Comparison of ENCODE assay signal across 11 cellular contexts in the genomic region with DNA sequence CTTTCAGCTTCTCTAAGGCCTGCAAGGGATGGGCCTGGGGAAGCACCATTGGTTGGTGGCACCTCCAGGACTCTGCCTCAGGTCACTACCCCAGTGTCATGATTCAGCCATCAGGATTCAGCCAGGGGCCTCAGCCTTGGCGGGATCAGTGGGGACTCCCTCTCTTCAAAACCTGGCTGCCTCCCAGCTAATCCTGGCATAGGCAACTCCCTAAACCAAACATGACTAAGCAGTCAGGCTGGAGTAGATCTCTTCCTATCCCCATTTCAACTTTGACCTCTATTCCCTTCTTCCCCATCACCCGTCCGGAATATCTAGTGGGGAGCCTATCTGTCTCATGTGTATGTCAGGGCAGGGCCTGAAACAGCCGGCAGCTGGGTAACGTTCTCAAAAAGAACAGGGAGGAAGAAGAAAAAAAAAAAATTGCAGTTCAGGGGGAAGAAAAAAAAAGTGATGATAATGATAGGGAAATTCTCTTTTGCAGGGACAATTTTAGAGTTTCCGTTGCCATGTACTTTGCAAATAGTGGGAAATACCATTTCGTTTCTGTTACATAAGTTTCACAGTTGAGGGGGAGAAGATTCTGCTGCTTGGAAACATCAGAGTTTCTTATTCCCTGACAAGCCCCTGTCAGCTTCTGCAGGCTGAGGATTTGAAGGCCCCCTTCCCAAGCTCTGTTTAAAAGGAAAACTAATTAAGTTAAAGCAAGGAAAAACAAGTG. TPM values are rescaled to one million over a fixed set of nuclear protein-coding genes. Genes with fewer than 3 reads are reported as not detected.
DNase-seq lines count a peak whose midpoint lies in the region; ATAC-seq, FAIRE-seq and TF ChIP-seq lines count a peak whose summit lies in the region.
"Had no signal": no experiment of that assay in that cellular context is flagged by ENCODE, and none has a peak within 500 bp of the region (broad histone marks: within the 10 kb centered on the region; RNA-seq: fewer than 3 reads in every experiment).

No MANE protein-coding gene starts in this region.

- H3K4me1 ChIP-seq in adipocyte (ENCODE audit: control insufficient read depth, insufficient read depth, low read length) = peaks cover 17% of the 10 kb centered on the region
- no peaks in the 10 kb centered on the region for H3K4me1 ChIP-seq in HepG2 (ENCODE audit: insufficient read depth, low read length)
- peaks cover 0 to 25% (median 17%) of the 10 kb centered on the region in 4 donors for H3K4me1 ChIP-seq in tibial artery

- H4K20me1 ChIP-seq in HepG2 (ENCODE audit: insufficient read depth, low read length) = no peaks in the 10 kb centered on the region; the same call in 1 of the 2 replicates

- H3K27me3 ChIP-seq in adipocyte (replicated peaks; ENCODE audit: control insufficient read depth, insufficient read depth, low read length) (peaks cover 12% of the 10 kb centered on the region), HepG2 (ENCODE audit: control insufficient read depth in 1 of 2, insufficient read depth in 2 of 2, low read length in 2 of 2) (peaks cover 16 to 51% of the 10 kb centered on the region in 2 experiments), tibial artery (no peaks in the 10 kb centered on the region)
- H3K27me3 ChIP-seq: cardiac muscle cell had no signal

- TF ChIP-seq RAD21 in HepG2 (CRISPR knock-in tag; IDR thresholded peaks at IDR 0.05) = no peak

- TF ChIP-seq CTCF in HepG2 (CRISPR knock-in tag; IDR thresholded peaks at IDR 0.05) (no peak), tibial artery (IDR thresholded peaks at IDR 0.05) (no peak)

- H3K4me2 ChIP-seq in HepG2 (ENCODE audit: low read depth, low read length) = no peak overlapping the region

- CTCF ChIA-PET in HepG2 (lab: Yijun Ruan, JAX; ENCODE audit: low intra/inter-chr PET ratio, low total read pairs) = no interaction called here

- H3K79me2 ChIP-seq in HepG2 (ENCODE audit: insufficient read depth, low read length) = no peaks in the 10 kb centered on the region
- H3K79me2 ChIP-seq: parathyroid adenoma had no signal

- DNase-seq in DMS79 treated with DMSO at 0.1 percent for 48 hours (lab: John Stamatoyannopoulos, UW) (peak; percentile 12), DMS79 (lab: John Stamatoyannopoulos, UW) (no peak), adipocyte (ENCODE audit: low read depth) (peak; percentile 66), HepG2 (ENCODE audit: low spot score) (no peak), tibial artery (peak; percentile 62 to 82), NCI-H2029 (lab: John Stamatoyannopoulos, UW) (no peak)
- DNase-seq: 8988T had no signal

- ATAC-seq in HepG2 (peak; percentile 14; the same call in 1 of the 3 replicates), HG02884 (IDR thresholded peaks at IDR 0.05; ENCODE audit: unreplicated experiment) (no peak), HG02885 (IDR thresholded peaks at IDR 0.05; ENCODE audit: poor library complexity, unreplicated experiment) (no peak)

- POLR2A ChIA-PET in HepG2 (lab: Yijun Ruan, JAX) = no interaction called here

- FAIRE-seq in HepG2 (lab: Jason Lieb, UNC) = no peak

- no TSS peak for BruUV-seq in HepG2 (replicated peaks; lab: Mats Ljungman, UMichigan)

- no peak for TF ChIP-seq EP300 in HepG2 (IDR thresholded peaks at IDR 0.05; ENCODE audit: low read depth in 2 of 2, low read length in 2 of 2)
- TF ChIP-seq EP300 in HepG2 (CRISPR knock-in tag; IDR thresholded peaks at IDR 0.05; ENCODE audit: borderline replicate concordance) = no peak

- no peak overlapping the region for H3K27ac ChIP-seq in HepG2 (ENCODE audit: extremely low read length, insufficient read depth, low read length)
- peak overlapping the region; percentile 28 to 40 for H3K27ac ChIP-seq in tibial artery
- H3K27ac ChIP-seq: cardiac muscle cell, parathyroid adenoma had no signal

- in situ Hi-C loops in HepG2 (cut with HindIII; ENCODE audit: extremely low pct_ligation_motif_present, low pct_unique_long_range_greater_than_20kb) = no loop called here

- H3K36me3 ChIP-seq in adipocyte (ENCODE audit: control insufficient read depth, insufficient read depth, low read length, severe bottlenecking) (no peaks in the 10 kb centered on the region), HepG2 (replicated peaks in 1 of 2; ENCODE audit: control insufficient read depth in 1 of 2, insufficient read depth in 2 of 2, low read length in 2 of 2) (no peaks in the 10 kb centered on the region), tibial artery (no peaks in the 10 kb centered on the region)
- H3K36me3 ChIP-seq: cardiac muscle cell had no signal

- H2AFZ ChIP-seq in HepG2 (ENCODE audit: low read length) = no peak overlapping the region
- H2AFZ ChIP-seq: parathyroid adenoma had no signal

- H3K9me3 ChIP-seq in adipocyte (ENCODE audit: control insufficient read depth, low read length) (no peaks in the 10 kb centered on the region), HepG2 (ENCODE audit: low read length) (no peaks in the 10 kb centered on the region), tibial artery (no peaks in the 10 kb centered on the region)

- intact Hi-C loops in HepG2 (cut with micrococcal nuclease; ENCODE audit: unreplicated experiment) = no loop called here
- intact Hi-C loops in tibial artery (cut with DNase I; ENCODE audit: low total_unique reads) = loop anchor here (10.0 kb wide), 1 partner anchor 63 kb away; no protein-coding TSS in a partner anchor

- H3K4me3 ChIP-seq in adipocyte (ENCODE audit: low read length) (no peak overlapping the region), HepG2 (replicated peaks in 1 of 3; ENCODE audit: insufficient read depth in 1 of 3, low read depth in 2 of 3, low read length in 3 of 3) (no peak overlapping the region), tibial artery (no peak overlapping the region)
- H3K4me3 ChIP-seq: cardiac muscle cell had no signal

- H3K9ac ChIP-seq in adipocyte (ENCODE audit: low read length) (peak overlapping the region; percentile 26), HepG2 (ENCODE audit: insufficient read depth, low read depth, low read length) (no peak overlapping the region)
- H3K9ac ChIP-seq: parathyroid adenoma had no signal

- 11% methylated on average over 7 of the region's 7 CpGs for WGBS in HepG2 (ENCODE audit: low lambda C conversion rate)

- no peak for TF ChIP-seq POLR2A in HepG2 (IDR thresholded peaks at IDR 0.05; ENCODE audit: insufficient read depth in 1 of 2, low read depth in 2 of 2, low read length in 2 of 2)

TF ChIP-seq in HepG2, 621 proteins besides CTCF, POLR2A, EP300 and RAD21:
- TF ChIP-seq ZNF256 (CRISPR knock-in tag; conservative IDR thresholded peaks at IDR 0.05) (no peak), RBM39 (IDR thresholded peaks at IDR 0.05; ENCODE audit: low read depth, low read length, poor library complexity, severe bottlenecking) (no peak)
- TF ChIP-seq, protein P1, sequence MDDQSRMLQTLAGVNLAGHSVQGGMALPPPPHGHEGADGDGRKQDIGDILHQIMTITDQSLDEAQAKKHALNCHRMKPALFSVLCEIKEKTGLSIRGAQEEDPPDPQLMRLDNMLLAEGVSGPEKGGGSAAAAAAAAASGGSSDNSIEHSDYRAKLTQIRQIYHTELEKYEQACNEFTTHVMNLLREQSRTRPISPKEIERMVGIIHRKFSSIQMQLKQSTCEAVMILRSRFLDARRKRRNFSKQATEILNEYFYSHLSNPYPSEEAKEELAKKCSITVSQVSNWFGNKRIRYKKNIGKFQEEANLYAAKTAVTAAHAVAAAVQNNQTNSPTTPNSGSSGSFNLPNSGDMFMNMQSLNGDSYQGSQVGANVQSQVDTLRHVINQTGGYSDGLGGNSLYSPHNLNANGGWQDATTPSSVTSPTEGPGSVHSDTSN (CRISPR knock-in tag; IDR thresholded peaks at IDR 0.05; ENCODE audit: borderline replicate concordance) = no peak

RNA-seq across cellular contexts. Expression of gene PREX1, which starts 4.1 kb away (rescaled TPM):
- 0.02 and 0.06 TPM in 2 replicates for total RNA-seq in HepG2 (2016; rRNA removed; fragmentation: Illumina TruSeq; extraction: Trizol)
- under 0.01 TPM in 1 of 2 replicates, not detected in the other for total RNA-seq in HepG2 (2016; cell fraction: cytosol; rRNA removed; fragmentation: Illumina TruSeq; extraction: Trizol; ENCODE audit: low read depth)
- total RNA-seq in HepG2 (2016; cell fraction: insoluble cytoplasmic fraction; rRNA removed; fragmentation: Illumina TruSeq; extraction: Trizol) = 0.02 TPM in 1 of 2 replicates, not detected in the other
- 0.03 and 0.56 TPM in 2 replicates for total RNA-seq in HepG2 (2016; cell fraction: membrane; rRNA removed; fragmentation: Illumina TruSeq; extraction: Trizol)
- total RNA-seq in HepG2 (2016; cell fraction: nucleus; rRNA removed; fragmentation: Illumina TruSeq; extraction: Trizol) = not detected in 2 replicates
- polyA plus RNA-seq in HepG2 (2011; rRNA removed) = 0.04 and 0.05 TPM in 2 replicates
- polyA plus RNA-seq in HepG2 (2011; cell fraction: cytosol; rRNA removed) = 0.03 and 0.07 TPM in 2 replicates
- 0.17 and 0.19 TPM in 2 replicates for polyA plus RNA-seq in HepG2 (2011; cell fraction: nucleus; rRNA removed)
- 0.03 and 0.05 TPM in 2 replicates for polyA plus RNA-seq in HepG2 (2012)
- 0.02 TPM in 1 of 2 replicates, not detected in the other for polyA plus RNA-seq in HepG2 (2016; cell fraction: cytosol; fragmentation: Illumina TruSeq; extraction: Trizol; ENCODE audit: low read depth)
- not detected in 2 replicates for polyA plus RNA-seq in HepG2 (2016; cell fraction: insoluble cytoplasmic fraction; fragmentation: Illumina TruSeq; extraction: Trizol; ENCODE audit: low read depth)
- polyA plus RNA-seq in HepG2 (2016; cell fraction: membrane; fragmentation: Illumina TruSeq; extraction: Trizol; ENCODE audit: low read depth) = not detected in 2 replicates
- polyA plus RNA-seq in HepG2 (2016; cell fraction: nucleus; fragmentation: Illumina TruSeq; extraction: Trizol; ENCODE audit: insufficient read depth, low read depth) = not detected in 2 replicates
- polyA minus RNA-seq in HepG2 (2011; rRNA and poly(A)+ RNA removed; ENCODE audit: low replicate concordance) = 0.08 and 15.2 TPM in 2 replicates
- 0.20 and 0.44 TPM in 2 replicates for polyA minus RNA-seq in HepG2 (2011; cell fraction: cytosol; rRNA and poly(A)+ RNA removed)
- polyA minus RNA-seq in HepG2 (2011; cell fraction: nucleus; rRNA and poly(A)+ RNA removed) = 0.12 and 0.13 TPM in 2 replicates

Comparison
In these comparisons a context has a peak if more than half of its experiments do, and no peak if none do; other contexts are left out.
1. DNase-seq: peak in DMS79 treated with DMSO at 0.1 percent for 48 hours (single experiment), adipocyte (single experiment) and tibial artery (2 of 2); none in DMS79 (single experiment), HepG2 (single experiment) and NCI-H2029 (single experiment).